ENCODE assay signal across 19 cellular contexts in genomic region chr17:17855976-17856375, GRCh38. TPM values are rescaled to one million over a fixed set of nuclear protein-coding genes. Genes with fewer than 3 reads are reported as not detected.
DNase-seq lines count a peak whose midpoint lies in the region; ATAC-seq and TF ChIP-seq lines count a peak whose summit lies in the region.
"Had no signal": no experiment of that assay in that cellular context is flagged by ENCODE, and none has a peak within 500 bp of the region (broad histone marks: within the 10 kb centered on the region; RNA-seq: fewer than 3 reads in every experiment).

No MANE protein-coding gene starts in this region.

- no peak overlapping the region for H4K8ac ChIP-seq in mesenchymal stem cell (ENCODE audit: low read length)

- no peak overlapping the region for H3K4ac ChIP-seq in mesenchymal stem cell (ENCODE audit: low read depth in 1 of 2, low read length in 2 of 2)

- H3K36me3 ChIP-seq in mammary epithelial cell (ENCODE audit: insufficient read depth, low read length) (no peaks in the 10 kb centered on the region), tibial artery (peaks cover 0 to 8% (median 0%) of the 10 kb centered on the region in 3 donors), mesenchymal stem cell (ENCODE audit: control insufficient read depth in 1 of 2, insufficient read depth in 2 of 2, low read depth in 1 of 2, low read length in 2 of 2) (peaks cover 8 to 30% of the 10 kb centered on the region in 2 experiments)

- no TSS peak for BruUV-seq in MCF 10A (replicated peaks; lab: Mats Ljungman, UMichigan)
- BruUV-seq in mammary epithelial cell (replicated peaks; lab: Mats Ljungman, UMichigan): no TSS peak

- POLR2A ChIA-PET in MCF 10A (lab: Yijun Ruan, JAX): interaction anchor here (0.8 to 5.3 kb wide), 3 partner anchors 15 to 161 kb away, joined by 3 to 31 read pairs (median 11); partner anchors contain the start of gene SREBF1

- H3K27ac ChIP-seq in mammary epithelial cell (ENCODE audit: insufficient read depth, low read depth, low read length) (no peak overlapping the region), tibial artery (peak overlapping the region; percentile 69 to 74), mesenchymal stem cell (ENCODE audit: low read length, poor library complexity, severe bottlenecking) (no peak overlapping the region)
- H3K27ac ChIP-seq: SK-N-MC had no signal

- H3K4me1 ChIP-seq in mammary epithelial cell (ENCODE audit: insufficient read depth, low read length) (peaks cover 35% of the 10 kb centered on the region), tibial artery (peaks cover 0 to 49% (median 46%) of the 10 kb centered on the region in 4 donors), mesenchymal stem cell (ENCODE audit: control insufficient read depth, insufficient read depth, low read depth, low read length) (peaks cover 7% of the 10 kb centered on the region)

- H3K4me2 ChIP-seq in mammary epithelial cell (ENCODE audit: insufficient read depth, low read depth, low read length) (no peak overlapping the region), mesenchymal stem cell (ENCODE audit: low read length, poor library complexity, severe bottlenecking) (no peak overlapping the region)

- dilution Hi-C loops in mammary epithelial cell (cut with HindIII; ENCODE audit: low sequenced_read_pairs): no loop called here

- DNase-seq in MCF 10A (ENCODE audit: unreplicated experiment) (peak; percentile 25), mammary epithelial cell (no peak), midbrain (lab: John Stamatoyannopoulos, UW) (peak; percentile 34), tibial artery (peak; percentile 65 to 92), mesenchymal stem cell (no peak)
- DNase-seq: amniotic stem cell; effector memory CD8-positive, alpha-beta T cell; islet precursor cell; NCI-H1092 treated with DMSO at 0.1 percent for 48 hours; NCI-H748 treated with DMSO at 0.1 percent for 48 hours; occipital lobe; PC-9; stimulated activated CD4-positive, alpha-beta T cell treated with anti-CD3 and anti-CD28 coated beads, Interleukin-4, amount 100 ng/mL, for 24 hours had no signal

- no peak overlapping the region for H2BK5ac ChIP-seq in mesenchymal stem cell (ENCODE audit: low read depth, low read length, poor library complexity, severe bottlenecking)

- no peaks in the 10 kb centered on the region for H3K9me3 Mint-ChIP-seq in MCF 10A (ENCODE audit: unreplicated experiment)
- H3K9me3 Mint-ChIP-seq in activated T-helper 17 cell treated with anti-CD3 and anti-CD28 coated beads, Interleukin-2, amount 50 U/mL, for 72 hours: no peaks in the 10 kb centered on the region
- H3K9me3 Mint-ChIP-seq: effector memory CD8-positive, alpha-beta T cell had no signal

- H3K4me3 ChIP-seq in mammary epithelial cell (replicated peaks in 1 of 3; ENCODE audit: insufficient read depth in 1 of 3, low read depth in 2 of 3, low read length in 3 of 3) (no peak overlapping the region), tibial artery (no peak overlapping the region), mesenchymal stem cell (ENCODE audit: insufficient read depth in 1 of 2, low read depth in 1 of 2, low read length in 2 of 2) (no peak overlapping the region)
- H3K4me3 ChIP-seq: K562, PC-9, SK-N-MC, skin epidermis had no signal

- no peak overlapping the region for H2BK120ac ChIP-seq in mesenchymal stem cell (ENCODE audit: low read depth, low read length)

- H3K18ac ChIP-seq in mesenchymal stem cell (ENCODE audit: low read depth in 1 of 2, low read length in 2 of 2): no peak overlapping the region

- WGBS in mammary epithelial cell (ENCODE audit: low coverage, missing lambda C conversion rate): 58% methylated on average over 3 of the region's 3 CpGs
- 87% methylated on average over 3 of the region's 3 CpGs for WGBS in mesenchymal stem cell

- CTCF ChIA-PET in MCF 10A (lab: Yijun Ruan, JAX) (interaction anchor here (0.6 to 9.8 kb wide), 7 partner anchors 13 to 178 kb away, joined by 3 to 92 read pairs (median 4); no protein-coding TSS in a partner anchor), mammary epithelial cell (lab: Charles Lee; ENCODE audit: low non-redundant PET) (no interaction called here)

- H3K27ac Mint-ChIP-seq in MCF 10A (ENCODE audit: low read depth, unreplicated experiment): no peak overlapping the region
- peak overlapping the region; percentile 9 for H3K27ac Mint-ChIP-seq in activated T-helper 17 cell treated with anti-CD3 and anti-CD28 coated beads, Interleukin-2, amount 50 U/mL, for 72 hours

- H3K27me3 Mint-ChIP-seq in MCF 10A (ENCODE audit: insufficient read depth, unreplicated experiment): no peaks in the 10 kb centered on the region
- H3K27me3 Mint-ChIP-seq in activated T-helper 17 cell treated with anti-CD3 and anti-CD28 coated beads, Interleukin-2, amount 50 U/mL, for 72 hours: no peaks in the 10 kb centered on the region
- H3K27me3 Mint-ChIP-seq: effector memory CD8-positive, alpha-beta T cell had no signal

- in situ Hi-C loops in mammary epithelial cell (cut with MboI; ENCODE audit: low sequenced_read_pairs in 2 of 2): no loop called here

- H2BK12ac ChIP-seq in mesenchymal stem cell (ENCODE audit: low read length in 2 of 2): no peak overlapping the region

- H3K27me3 ChIP-seq in mammary epithelial cell (ENCODE audit: insufficient read depth, low read length): no peaks in the 10 kb centered on the region
- H3K27me3 ChIP-seq in tibial artery: no peaks in the 10 kb centered on the region
- H3K27me3 ChIP-seq in mesenchymal stem cell (ENCODE audit: control insufficient read depth in 1 of 2, insufficient read depth in 1 of 2, low read length in 2 of 2): no peaks in the 10 kb centered on the region

- H3K36me3 Mint-ChIP-seq in MCF 10A (ENCODE audit: insufficient read depth, unreplicated experiment): peaks cover 33% of the 10 kb centered on the region
- peaks cover 4% of the 10 kb centered on the region for H3K36me3 Mint-ChIP-seq in activated T-helper 17 cell treated with anti-CD3 and anti-CD28 coated beads, Interleukin-2, amount 50 U/mL, for 72 hours (ENCODE audit: low read depth)

- no peak overlapping the region for H2AK5ac ChIP-seq in mesenchymal stem cell (ENCODE audit: low read length, severe bottlenecking)

- peak overlapping the region in 1 of 2 experiments; percentile 53 for H3K14ac ChIP-seq in mesenchymal stem cell (ENCODE audit: low read length in 2 of 2)

- H2AFZ ChIP-seq in mammary epithelial cell (ENCODE audit: low read depth, low read length) (no peak overlapping the region), mesenchymal stem cell (ENCODE audit: low read depth, low read length) (no peak overlapping the region)
- H2AFZ ChIP-seq: PC-9 had no signal

- no peak overlapping the region for H3K23ac ChIP-seq in mesenchymal stem cell (ENCODE audit: low read length in 2 of 2)

- TF ChIP-seq CTCF in MCF 10A (IDR thresholded peaks at IDR 0.05; ENCODE audit: unreplicated experiment) (no peak), mammary epithelial cell (conservative IDR thresholded peaks at IDR 0.05 in 1 of 2, IDR thresholded peaks at IDR 0.05 in 1 of 2; ENCODE audit: extremely low read depth in 1 of 2, insufficient read depth in 1 of 2, low read depth in 1 of 2, low read length in 2 of 2) (no peak), tibial artery (IDR thresholded peaks at IDR 0.05) (no peak)

- no peaks in the 10 kb centered on the region for H3K79me1 ChIP-seq in mesenchymal stem cell (replicated peaks; ENCODE audit: low read length, poor library complexity, severe bottlenecking)

- H3K4me3 Mint-ChIP-seq in MCF 10A (ENCODE audit: unreplicated experiment): no peak overlapping the region
- H3K4me3 Mint-ChIP-seq in activated T-helper 17 cell treated with anti-CD3 and anti-CD28 coated beads, Interleukin-2, amount 50 U/mL, for 72 hours: no peak overlapping the region
- H3K4me3 Mint-ChIP-seq: effector memory CD8-positive, alpha-beta T cell had no signal

- no peak for ATAC-seq in activated T-helper 17 cell treated with anti-CD3 and anti-CD28 coated beads, Interleukin-2, amount 50 U/mL, for 72 hours (replicated peaks)
- no peak for ATAC-seq in HG02642 (IDR thresholded peaks at IDR 0.05; ENCODE audit: poor library complexity, unreplicated experiment)
- ATAC-seq in GM21786 (IDR thresholded peaks at IDR 0.05; ENCODE audit: unreplicated experiment): no peak
- ATAC-seq: effector memory CD8-positive, alpha-beta T cell had no signal

- intact Hi-C loops in MCF 10A (cut with micrococcal nuclease): loop anchor here (1.0 kb wide), 1 partner anchor 44 kb away; no protein-coding TSS in a partner anchor
- intact Hi-C loops in mammary epithelial cell (cut with micrococcal nuclease): no loop called here
- intact Hi-C loops in tibial artery (cut with DNase I; ENCODE audit: low total_unique reads): loop anchor here (2.0 kb wide), 1 partner anchor 41 kb away; no protein-coding TSS in a partner anchor

- no peak overlapping the region for H4K91ac ChIP-seq in mesenchymal stem cell (ENCODE audit: low read length)

- no peak overlapping the region for H2BK15ac ChIP-seq in mesenchymal stem cell (ENCODE audit: low read depth, poor library complexity, severe bottlenecking)

- no peaks in the 10 kb centered on the region for H3K79me2 ChIP-seq in mammary epithelial cell (ENCODE audit: insufficient read depth, low read length)

- H3K9ac ChIP-seq in mammary epithelial cell (ENCODE audit: insufficient read depth, low read length): no peak overlapping the region
- no peak overlapping the region for H3K9ac ChIP-seq in mesenchymal stem cell (ENCODE audit: low read length)

- H3K9me3 ChIP-seq in mammary epithelial cell (replicated peaks; ENCODE audit: insufficient read depth, low read length): no peaks in the 10 kb centered on the region
- H3K9me3 ChIP-seq in tibial artery: no peaks in the 10 kb centered on the region
- H3K9me3 ChIP-seq in mesenchymal stem cell (ENCODE audit: control insufficient read depth, low read length): no peaks in the 10 kb centered on the region

- H4K20me1 ChIP-seq in mammary epithelial cell (ENCODE audit: insufficient read depth, low read length): no peaks in the 10 kb centered on the region

- peaks cover 6% of the 10 kb centered on the region for H3K4me1 Mint-ChIP-seq in MCF 10A (ENCODE audit: insufficient read depth, unreplicated experiment)
- H3K4me1 Mint-ChIP-seq in activated T-helper 17 cell treated with anti-CD3 and anti-CD28 coated beads, Interleukin-2, amount 50 U/mL, for 72 hours: peaks cover 36% of the 10 kb centered on the region

RNA-seq across cellular contexts. Expression of gene SREBF1, which starts 19.2 kb away (rescaled TPM):
- total RNA-seq in MCF 10A (2022) (87.1 and 91.7 TPM in 2 replicates), mammary epithelial cell (100 to 1,000 TPM; 109 to 173 TPM)
- 71.5 TPM for polyA plus RNA-seq in mammary epithelial cell
- 152 TPM for polyA minus RNA-seq in mammary epithelial cell
- total RNA-seq in activated T-helper 17 cell treated with anti-CD3 and anti-CD28 coated beads, Interleukin-2, amount 50 U/mL, for 72 hours: 10 to 100 TPM; 65.5 to 74.1 TPM
- 89.9 TPM for polyA plus RNA-seq in mesenchymal stem cell (2013, experiment 1 of 2)
- 89.1 TPM for polyA plus RNA-seq in mesenchymal stem cell (2013, experiment 2 of 2)

Comparison
In these comparisons a context has a peak if more than half of its experiments do, and no peak if none do; other contexts are left out.
1. DNase-seq: peak in MCF 10A (single experiment), midbrain (single experiment) and tibial artery (2 of 2); none in mammary epithelial cell (single experiment) and mesenchymal stem cell (single experiment).
2. H3K27ac ChIP-seq: peak in tibial artery (2 of 2); none in mammary epithelial cell (single experiment) and mesenchymal stem cell (single experiment).